In genomic region chr7:150390206-150390605, GRCh38 we compare ENCODE assay signal across 1 cellular context.
TF ChIP-seq lines count a peak whose summit lies in the region.

No MANE protein-coding gene starts in this region.

TF ChIP-seq in H1, 55 proteins besides CTCF, POLR2A, EP300 and RAD21:
- TF ChIP-seq ATF2 (IDR thresholded peaks at IDR 0.05; ENCODE audit: low read length) (no peak), SIRT6 (IDR thresholded peaks at IDR 0.05; ENCODE audit: low read length) (no peak), RBBP5 (IDR thresholded peaks at IDR 0.05; ENCODE audit: borderline replicate concordance, low read depth, low read length) (no peak), CHD2 (IDR thresholded peaks at IDR 0.05; ENCODE audit: low read length) (no peak), CBX5 (IDR thresholded peaks at IDR 0.05; ENCODE audit: low read depth, low read length) (no peak), SUZ12 (IDR thresholded peaks at IDR 0.05; ENCODE audit: low read length) (no peak), E2F6 (IDR thresholded peaks at IDR 0.05) (no peak), POU5F1 (IDR thresholded peaks at IDR 0.05; ENCODE audit: low read depth, low read length) (no peak)
TF ChIP-seq in H1: peak in this region for 0.
